ENCODE assay signal across 16 cellular contexts in the genomic region with DNA sequence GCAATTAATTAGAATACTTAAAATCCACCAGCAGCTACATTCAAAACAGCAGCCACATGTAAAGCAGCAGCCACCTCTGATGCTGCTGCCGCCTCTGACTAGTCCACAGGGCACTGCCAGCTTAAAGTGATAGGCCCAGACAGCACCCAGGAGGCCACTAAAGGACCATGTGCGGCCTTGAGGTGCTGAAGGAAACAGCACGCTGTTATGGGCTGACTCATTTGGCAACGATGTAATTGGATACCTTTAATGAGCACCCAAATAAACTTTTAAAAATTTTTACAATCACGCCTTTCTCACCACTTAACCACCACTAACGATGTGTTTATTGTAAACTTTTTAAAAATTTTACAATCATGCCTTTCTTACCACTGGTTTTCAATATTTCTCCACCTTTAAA.
A peak's percentile ranks its signal among the peaks of the same experiment; 100 is the strongest.
DNase-seq lines count a peak whose midpoint lies in the region; ATAC-seq, FAIRE-seq and TF ChIP-seq lines count a peak whose summit lies in the region.
"Had no signal": no experiment of that assay in that cellular context is flagged by ENCODE, and none has a peak within 500 bp of the region (broad histone marks: within the 10 kb centered on the region; RNA-seq: fewer than 3 reads in every experiment).

No MANE protein-coding gene starts in this region.

- no peak overlapping the region for H3K9ac ChIP-seq in GM12878 (ENCODE audit: control insufficient read depth, insufficient read depth, low read length)
- H3K9ac ChIP-seq: SK-N-SH had no signal

- no peak for TF ChIP-seq EP300 in GM12878 (IDR thresholded peaks at IDR 0.05; ENCODE audit: borderline replicate concordance in 1 of 2, control insufficient read depth in 1 of 2, low read depth in 2 of 2, low read length in 2 of 2)

- H3K4me2 ChIP-seq in GM23338, result no peak overlapping the region
- no peak overlapping the region for H3K4me2 ChIP-seq in GM12878 (ENCODE audit: control insufficient read depth, insufficient read depth)
- H3K4me2 ChIP-seq: SK-N-SH had no signal

- intact Hi-C loops in GM12878 (cut with micrococcal nuclease; ENCODE audit: unreplicated experiment) (no loop called here), lower lobe of right lung (cut with DNase I) (no loop called here)

- no peaks in the 10 kb centered on the region for H3K9me3 Mint-ChIP-seq in GM23338
- H3K9me3 Mint-ChIP-seq: natural killer cell; stimulated activated memory B cell treated with anti-CD40 and anti-IgM and Interleukin-4, amounts not matched to agents 10 μg/mL and 1 μg/mL and 100 μg/mL, for 72 hours had no signal

- RAD21 ChIA-PET in GM12878 (lab: Charles Lee; ENCODE audit: unreplicated experiment), result no interaction called here

- no peak overlapping the region for H3K4me3 Mint-ChIP-seq in GM23338
- H3K4me3 Mint-ChIP-seq: CD4-positive, CD25-positive, alpha-beta regulatory T cell; natural killer cell; stimulated activated memory B cell treated with anti-CD40 and anti-IgM and Interleukin-4, amounts not matched to agents 10 μg/mL and 1 μg/mL and 100 μg/mL, for 72 hours had no signal

- no peak for FAIRE-seq in GM12878 (lab: Jason Lieb, UNC)

- H3K27me3 ChIP-seq in GM23338 (ENCODE audit: insufficient read depth) (no peaks in the 10 kb centered on the region), GM12878 (replicated peaks in 1 of 2; ENCODE audit: control insufficient read depth in 2 of 2, insufficient read depth in 2 of 2, low read length in 1 of 2) (peaks cover 0 to 5% of the 10 kb centered on the region in 2 experiments; a peak in 1 of 4 replicates), lower lobe of right lung (ENCODE audit: low read depth) (no peaks in the 10 kb centered on the region), brain microvascular endothelial cell (replicated peaks) (no peaks in the 10 kb centered on the region)
- H3K27me3 ChIP-seq: sigmoid colon had no signal

- H3K4me3 ChIP-seq in GM23338, result no peak overlapping the region
- H3K4me3 ChIP-seq in GM12878, result no peak overlapping the region
- H3K4me3 ChIP-seq in lower lobe of right lung, result no peak overlapping the region
- no peak overlapping the region for H3K4me3 ChIP-seq in brain microvascular endothelial cell (ENCODE audit: low read depth, low read length)
- H3K4me3 ChIP-seq: sigmoid colon had no signal

- TF ChIP-seq POLR2A in GM12878 (IDR thresholded peaks at IDR 0.05; ENCODE audit: low read depth, low read length), result no peak

- WGBS in GM12878 (ENCODE audit: insufficient coverage, insufficient replicate concordance, low lambda C conversion rate, missing lambda C conversion rate), result 2% methylated on average over 6 of the region's 6 CpGs

- no peaks in the 10 kb centered on the region for H3K9me2 ChIP-seq in GM23338 (ENCODE audit: insufficient read depth)
- H3K9me2 ChIP-seq: SK-N-SH had no signal

- no peak for TF ChIP-seq CTCF in GM23338 (conservative IDR thresholded peaks at IDR 0.05; ENCODE audit: low read depth in 2 of 2)
- TF ChIP-seq CTCF in GM12878 (IDR thresholded peaks at IDR 0.05 in 2 of 3, conservative IDR thresholded peaks at IDR 0.05 in 1 of 3; ENCODE audit: control insufficient read depth in 2 of 3, extremely low read depth in 1 of 3, insufficient read depth in 1 of 3, low read depth in 3 of 3, low read length in 3 of 3), result no peak
- no peak for TF ChIP-seq CTCF in lower lobe of right lung (IDR thresholded peaks at IDR 0.05)
- TF ChIP-seq CTCF in brain microvascular endothelial cell (IDR thresholded peaks at IDR 0.05; ENCODE audit: low read depth, low read length, missing control alignments), result no peak

- no TSS peak for BruUV-seq in GM12878 (replicated peaks; lab: Mats Ljungman, UMichigan)

- H3K79me2 ChIP-seq in GM23338 (replicated peaks; ENCODE audit: insufficient read depth) (no peaks in the 10 kb centered on the region), GM12878 (ENCODE audit: control insufficient read depth, insufficient read depth, low read length) (no peaks in the 10 kb centered on the region)

- H3K4me1 ChIP-seq in GM23338 (ENCODE audit: insufficient read depth) (no peaks in the 10 kb centered on the region), GM12878 (ENCODE audit: control insufficient read depth, insufficient read depth, low read length) (no peaks in the 10 kb centered on the region), lower lobe of right lung (no peaks in the 10 kb centered on the region)

- POLR2A ChIA-PET in GM12878 (lab: Charles Lee), result no interaction called here

- no peaks in the 10 kb centered on the region for H3F3A ChIP-seq in GM23338 (replicated peaks; ENCODE audit: low read depth)

- no peaks in the 10 kb centered on the region for H3K4me1 Mint-ChIP-seq in GM23338
- H3K4me1 Mint-ChIP-seq: CD4-positive, CD25-positive, alpha-beta regulatory T cell; natural killer cell; stimulated activated memory B cell treated with anti-CD40 and anti-IgM and Interleukin-4, amounts not matched to agents 10 μg/mL and 1 μg/mL and 100 μg/mL, for 72 hours had no signal

- in situ Hi-C loops in GM12878 (cut with MboI), result no loop called here
- in situ Hi-C loops in brain microvascular endothelial cell (cut with HindIII; ENCODE audit: low pct_ligation_motif_present, low sequenced_read_pairs), result no loop called here

- H3K9me3 ChIP-seq in GM12878 (replicated peaks; ENCODE audit: control insufficient read depth, insufficient read depth, low read length), result no peaks in the 10 kb centered on the region
- no peaks in the 10 kb centered on the region for H3K9me3 ChIP-seq in lower lobe of right lung
- H3K9me3 ChIP-seq: sigmoid colon, SK-N-SH had no signal

- no peak for ATAC-seq in GM23338
- ATAC-seq in GM12878, result peak; percentile 48; the same call in 1 of the 3 replicates
- ATAC-seq in lower lobe of right lung, result peak; percentile 52 to 57
- ATAC-seq: natural killer cell had no signal

- SMC1A ChIA-PET in GM12878 (lab: Charles Lee; ENCODE audit: uncharacterized antibody, unreplicated experiment), result interaction anchor here (1.1 to 1.2 kb wide), 2 partner anchors 66 to 1230 kb away, joined by 3 read pairs; no protein-coding TSS in a partner anchor

- H3K36me3 Mint-ChIP-seq in GM23338 (ENCODE audit: low read depth), result no peaks in the 10 kb centered on the region
- H3K36me3 Mint-ChIP-seq: CD4-positive, CD25-positive, alpha-beta regulatory T cell; natural killer cell; stimulated activated memory B cell treated with anti-CD40 and anti-IgM and Interleukin-4, amounts not matched to agents 10 μg/mL and 1 μg/mL and 100 μg/mL, for 72 hours had no signal

- H3K36me3 ChIP-seq in GM23338 (ENCODE audit: insufficient read depth) (no peaks in the 10 kb centered on the region), GM12878 (ENCODE audit: control insufficient read depth in 2 of 2, insufficient read depth in 2 of 2, low read length in 1 of 2) (no peaks in the 10 kb centered on the region), lower lobe of right lung (no peaks in the 10 kb centered on the region), brain microvascular endothelial cell (replicated peaks) (no peaks in the 10 kb centered on the region)
- H3K36me3 ChIP-seq: sigmoid colon had no signal

- H3K27me3 Mint-ChIP-seq in GM23338 (ENCODE audit: insufficient read depth, low read depth, poor library complexity), result no peaks in the 10 kb centered on the region
- H3K27me3 Mint-ChIP-seq: CD4-positive, CD25-positive, alpha-beta regulatory T cell; stimulated activated memory B cell treated with anti-CD40 and anti-IgM and Interleukin-4, amounts not matched to agents 10 μg/mL and 1 μg/mL and 100 μg/mL, for 72 hours had no signal

- H4K20me1 ChIP-seq in GM23338 (replicated peaks; ENCODE audit: insufficient read depth), result no peaks in the 10 kb centered on the region
- H4K20me1 ChIP-seq in GM12878 (ENCODE audit: control insufficient read depth, insufficient read depth), result no peaks in the 10 kb centered on the region

- no peak overlapping the region for H2AFZ ChIP-seq in GM23338
- H2AFZ ChIP-seq in GM12878 (ENCODE audit: control insufficient read depth, low read depth, low read length), result no peak overlapping the region

- no peak for TF ChIP-seq RAD21 in GM12878 (IDR thresholded peaks at IDR 0.05; ENCODE audit: insufficient read depth, low read depth, low read length)

- CTCF ChIA-PET in GM12878 (lab: Yijun Ruan, JAX), result interaction anchor here (0.9 to 1.5 kb wide), 2 partner anchors 258 to 1126 kb away, joined by 3 read pairs; no protein-coding TSS in a partner anchor

- peak; percentile 1 for DNase-seq in GM23338 (ENCODE audit: low spot score)
- DNase-seq in LHCN-M2 (ENCODE audit: low read depth), result peak; percentile 35
- no peak for DNase-seq in GM12878 (ENCODE audit: low read depth, low spot score)
- DNase-seq in lower lobe of right lung, result no peak
- no peak for DNase-seq in NCI-H1436 (lab: John Stamatoyannopoulos, UW)
- no peak for DNase-seq in brain microvascular endothelial cell
- no peak for DNase-seq in NCI-H146 (lab: John Stamatoyannopoulos, UW)
- DNase-seq: activated naive CD4-positive, alpha-beta T cell treated with anti-CD3 and anti-CD28 coated beads, Interleukin-2, amount 50 U/mL, for 16 hours; CD4-positive, CD25-positive, alpha-beta regulatory T cell; central memory CD4-positive, alpha-beta T cell; KBM-7; natural killer cell; NCI-H1930; sigmoid colon; SK-N-SH had no signal

- H3K27ac Mint-ChIP-seq in GM23338, result no peak overlapping the region
- H3K27ac Mint-ChIP-seq: CD4-positive, CD25-positive, alpha-beta regulatory T cell; natural killer cell; stimulated activated memory B cell treated with anti-CD40 and anti-IgM and Interleukin-4, amounts not matched to agents 10 μg/mL and 1 μg/mL and 100 μg/mL, for 72 hours had no signal

- no peak overlapping the region for H3K27ac ChIP-seq in GM23338 (ENCODE audit: low read depth)
- H3K27ac ChIP-seq in GM12878 (ENCODE audit: control insufficient read depth, insufficient read depth), result no peak overlapping the region
- no peak overlapping the region for H3K27ac ChIP-seq in lower lobe of right lung
- no peak overlapping the region for H3K27ac ChIP-seq in brain microvascular endothelial cell
- H3K27ac ChIP-seq: sigmoid colon had no signal

TF ChIP-seq in GM23338, 12 proteins besides CTCF, POLR2A, EP300 and RAD21 (continues in another document):
- no peak for TF ChIP-seq ZNF114 (CRISPR knock-in tag; IDR thresholded peaks at IDR 0.05)

TF ChIP-seq in GM12878, 131 proteins besides CTCF, POLR2A, EP300 and RAD21 (continues in another document):
- TF ChIP-seq ATF2 (IDR thresholded peaks at IDR 0.05; ENCODE audit: low read length) (no peak), CBX5 (IDR thresholded peaks at IDR 0.05; ENCODE audit: low read depth) (no peak), TAF1 (IDR thresholded peaks at IDR 0.05; ENCODE audit: borderline replicate concordance, low read depth, low read length) (no peak)

Comparison
In these comparisons a context has a peak if more than half of its experiments do, and no peak if none do; other contexts are left out.
1. DNase-seq: peak in GM23338 (single experiment) and LHCN-M2 (single experiment); none in GM12878 (single experiment), lower lobe of right lung (single experiment), NCI-H1436 (single experiment), brain microvascular endothelial cell (single experiment) and NCI-H146 (single experiment).